ENCODE assay signal across 23 cellular contexts in genomic region chr2:64910972-64911433, GRCh38.
A peak's percentile ranks its signal among the peaks of the same experiment; 100 is the strongest.
DNase-seq lines count a peak whose midpoint lies in the region; ATAC-seq, FAIRE-seq and TF ChIP-seq lines count a peak whose summit lies in the region.
"Had no signal": no experiment of that assay in that cellular context is flagged by ENCODE, and none has a peak within 500 bp of the region (broad histone marks: within the 10 kb centered on the region; RNA-seq: fewer than 3 reads in every experiment).

No MANE protein-coding gene starts in this region.

- TF ChIP-seq EP300 in GM12878 (IDR thresholded peaks at IDR 0.05; ENCODE audit: borderline replicate concordance in 1 of 2, control insufficient read depth in 1 of 2, low read depth in 2 of 2, low read length in 2 of 2): no peak

- peak overlapping the region; percentile 28 for H3K27ac Mint-ChIP-seq in activated T-cell treated with anti-CD3 and anti-CD28 coated beads, Interleukin-2, amount 50 U/mL, for 24 hours
- peak overlapping the region; percentile 60 for H3K27ac Mint-ChIP-seq in stimulated activated naive B cell treated with anti-CD40 and anti-IgM and Interleukin-4, amounts not matched to agents 10 μg/mL and 1 μg/mL and 100 μg/mL, for 72 hours
- H3K27ac Mint-ChIP-seq: activated naive CD8-positive, alpha-beta T cell treated with anti-CD3 and anti-CD28 coated beads, Interleukin-2, amount 10 ng/mL, durations not matched to agents 7 days and 5 days; brain; CD4-positive, CD25-positive, alpha-beta regulatory T cell; GM23338; mesothelial cell of epicardium; T-helper 1 cell treated with Interleukin-12 subunit alpha and Interleukin-12 subunit beta and Interleukin-4 antibody, amounts not matched to agents 30 μg/mL and 1 μg/mL, for 36 hours; WTC11 had no signal

- SMC1A ChIA-PET in GM12878 (lab: Charles Lee; ENCODE audit: uncharacterized antibody, unreplicated experiment): interaction anchor here (0.6 to 5.9 kb wide), 2 partner anchors 12 to 143 kb away, joined by 4 to 36 read pairs; partner anchors contain the start of gene CEP68

- no peaks in the 10 kb centered on the region for H3K9me2 ChIP-seq in Karpas-422 (replicated peaks; ENCODE audit: insufficient read depth, low read length)

- TF ChIP-seq CTCF in GM12878 (IDR thresholded peaks at IDR 0.05 in 2 of 3, conservative IDR thresholded peaks at IDR 0.05 in 1 of 3; ENCODE audit: control insufficient read depth in 2 of 3, extremely low read depth in 1 of 3, insufficient read depth in 1 of 3, low read depth in 3 of 3, low read length in 3 of 3): no peak

- RAD21 ChIA-PET in GM12878 (lab: Charles Lee; ENCODE audit: unreplicated experiment): no interaction called here

- H2AFZ ChIP-seq in Karpas-422 (ENCODE audit: low read length) (no peak overlapping the region), GM12878 (ENCODE audit: control insufficient read depth, low read depth, low read length) (no peak overlapping the region)
- H2AFZ ChIP-seq: GM23338 had no signal

- POLR2A ChIA-PET in GM12878 (lab: Charles Lee): no interaction called here

- TF ChIP-seq POLR2A in GM12878 (IDR thresholded peaks at IDR 0.05; ENCODE audit: low read depth, low read length): no peak

- H3K4me2 ChIP-seq in Karpas-422 (ENCODE audit: low read depth, low read length, poor library complexity, severe bottlenecking): no peak overlapping the region
- H3K4me2 ChIP-seq in GM12878 (ENCODE audit: control insufficient read depth, insufficient read depth): no peak overlapping the region
- H3K4me2 ChIP-seq: GM23338 had no signal

- H3K36me3 ChIP-seq in Karpas-422 (ENCODE audit: insufficient read depth, low read length) (0 out of 2 replicates have a peak, but pooled peaks cover 3% of the 10 kb centered on the region), GM12878 (ENCODE audit: control insufficient read depth in 2 of 2, insufficient read depth in 2 of 2, low read length in 1 of 2) (peaks cover 0 to 1% of the 10 kb centered on the region in 2 experiments; a peak in 1 of 4 replicates)
- H3K36me3 ChIP-seq: upper lobe of left lung had no signal

- CTCF ChIA-PET in GM12878 (lab: Yijun Ruan, JAX): no interaction called here

- H3K27me3 Mint-ChIP-seq in activated T-cell treated with anti-CD3 and anti-CD28 coated beads, Interleukin-2, amount 50 U/mL, for 24 hours: no peaks in the 10 kb centered on the region
- H3K27me3 Mint-ChIP-seq in stimulated activated naive B cell treated with anti-CD40 and anti-IgM and Interleukin-4, amounts not matched to agents 10 μg/mL and 1 μg/mL and 100 μg/mL, for 72 hours: no peaks in the 10 kb centered on the region

- H3K4me1 Mint-ChIP-seq in activated T-cell treated with anti-CD3 and anti-CD28 coated beads, Interleukin-2, amount 50 U/mL, for 24 hours (ENCODE audit: low read depth): peaks cover 13% of the 10 kb centered on the region
- peaks cover 52 to 69% of the 10 kb centered on the region in 2 donors for H3K4me1 Mint-ChIP-seq in stimulated activated naive B cell treated with anti-CD40 and anti-IgM and Interleukin-4, amounts not matched to agents 10 μg/mL and 1 μg/mL and 100 μg/mL, for 72 hours

- no peak for TF ChIP-seq RAD21 in GM12878 (IDR thresholded peaks at IDR 0.05; ENCODE audit: insufficient read depth, low read depth, low read length)

- no peak; the same call in 2 of the 3 replicates for ATAC-seq in GM12878
- peak; percentile 60 to 63 for ATAC-seq in stimulated activated naive B cell treated with anti-CD40 and anti-IgM and Interleukin-4, amounts not matched to agents 10 μg/mL and 1 μg/mL and 100 μg/mL, for 72 hours (replicated peaks)
- ATAC-seq in HG02973 (IDR thresholded peaks at IDR 0.05; ENCODE audit: unreplicated experiment): no peak
- ATAC-seq in GM21529 (IDR thresholded peaks at IDR 0.05; ENCODE audit: unreplicated experiment): no peak
- ATAC-seq: GM23338, WTC11 had no signal

- H3K9ac ChIP-seq in Karpas-422 (ENCODE audit: low read length) (no peak overlapping the region), GM12878 (ENCODE audit: control insufficient read depth, insufficient read depth, low read length) (no peak overlapping the region)

- no peak overlapping the region for H3K4me3 Mint-ChIP-seq in activated T-cell treated with anti-CD3 and anti-CD28 coated beads, Interleukin-2, amount 50 U/mL, for 24 hours
- no peak overlapping the region for H3K4me3 Mint-ChIP-seq in stimulated activated naive B cell treated with anti-CD40 and anti-IgM and Interleukin-4, amounts not matched to agents 10 μg/mL and 1 μg/mL and 100 μg/mL, for 72 hours
- H3K4me3 Mint-ChIP-seq: activated naive CD8-positive, alpha-beta T cell treated with anti-CD3 and anti-CD28 coated beads, Interleukin-2, amount 10 ng/mL, durations not matched to agents 7 days and 5 days; brain; CD4-positive, CD25-positive, alpha-beta regulatory T cell; GM23338; mesothelial cell of epicardium; T-helper 1 cell treated with Interleukin-12 subunit alpha and Interleukin-12 subunit beta and Interleukin-4 antibody, amounts not matched to agents 30 μg/mL and 1 μg/mL, for 36 hours; WTC11 had no signal

- no peaks in the 10 kb centered on the region for H3K9me3 Mint-ChIP-seq in activated T-cell treated with anti-CD3 and anti-CD28 coated beads, Interleukin-2, amount 50 U/mL, for 24 hours
- peaks cover 0 to 6% of the 10 kb centered on the region in 2 donors for H3K9me3 Mint-ChIP-seq in stimulated activated naive B cell treated with anti-CD40 and anti-IgM and Interleukin-4, amounts not matched to agents 10 μg/mL and 1 μg/mL and 100 μg/mL, for 72 hours
- H3K9me3 Mint-ChIP-seq: activated naive CD8-positive, alpha-beta T cell treated with anti-CD3 and anti-CD28 coated beads, Interleukin-2, amount 10 ng/mL, durations not matched to agents 7 days and 5 days; brain; mesothelial cell of epicardium; T-helper 1 cell treated with Interleukin-12 subunit alpha and Interleukin-12 subunit beta and Interleukin-4 antibody, amounts not matched to agents 30 μg/mL and 1 μg/mL, for 36 hours; WTC11 had no signal

- peak overlapping the region; percentile 5; the same call in 1 of the 2 replicates for H3K27ac ChIP-seq in Karpas-422 (ENCODE audit: low read length)
- H3K27ac ChIP-seq in GM12878 (ENCODE audit: control insufficient read depth, insufficient read depth): no peak overlapping the region
- H3K27ac ChIP-seq: coronary artery, upper lobe of left lung had no signal

- H3K4me1 ChIP-seq in Karpas-422 (ENCODE audit: low read length) (peaks cover 38% of the 10 kb centered on the region), GM12878 (ENCODE audit: control insufficient read depth, insufficient read depth, low read length) (peaks cover 38% of the 10 kb centered on the region)
- H3K4me1 ChIP-seq: upper lobe of left lung had no signal

- H3K4me3 ChIP-seq in Karpas-422 (ENCODE audit: low read length): no peak overlapping the region
- H3K4me3 ChIP-seq in GM12878: no peak overlapping the region
- H3K4me3 ChIP-seq: coronary artery, GM23338, upper lobe of left lung had no signal

- intact Hi-C loops in GM12878 (cut with micrococcal nuclease; ENCODE audit: unreplicated experiment): loop anchor here (10.0 kb wide), 1 partner anchor 314 kb away; the partner anchor contains the start of gene ACTR2

- in situ Hi-C loops in GM12878 (cut with MboI): loop anchor here (25.0 kb wide), 1 partner anchor 651 kb away; no protein-coding TSS in a partner anchor

- 38% methylated on average over 1 of the region's 1 CpG for WGBS in GM12878 (ENCODE audit: insufficient coverage, insufficient replicate concordance, low lambda C conversion rate, missing lambda C conversion rate)

- no peak for FAIRE-seq in GM12878 (lab: Jason Lieb, UNC)

- no peaks in the 10 kb centered on the region for H3K36me3 Mint-ChIP-seq in activated T-cell treated with anti-CD3 and anti-CD28 coated beads, Interleukin-2, amount 50 U/mL, for 24 hours (ENCODE audit: low read depth)
- H3K36me3 Mint-ChIP-seq in stimulated activated naive B cell treated with anti-CD40 and anti-IgM and Interleukin-4, amounts not matched to agents 10 μg/mL and 1 μg/mL and 100 μg/mL, for 72 hours: peaks cover 28 to 48% of the 10 kb centered on the region in 2 donors
- H3K36me3 Mint-ChIP-seq: activated naive CD8-positive, alpha-beta T cell treated with anti-CD3 and anti-CD28 coated beads, Interleukin-2, amount 10 ng/mL, durations not matched to agents 7 days and 5 days; brain; CD4-positive, CD25-positive, alpha-beta regulatory T cell; mesothelial cell of epicardium; WTC11 had no signal

- H3K27me3 ChIP-seq in Karpas-422 (ENCODE audit: low read length) (no peaks in the 10 kb centered on the region), GM12878 (replicated peaks in 1 of 2; ENCODE audit: control insufficient read depth in 2 of 2, insufficient read depth in 2 of 2, low read length in 1 of 2) (no peaks in the 10 kb centered on the region)
- H3K27me3 ChIP-seq: upper lobe of left lung had no signal

- DNase-seq in activated T-cell treated with anti-CD3 and anti-CD28 coated beads, Interleukin-2, amount 50 U/mL, for 24 hours: no peak
- DNase-seq in activated T-cell treated with anti-CD3 and anti-CD28 coated beads, Interleukin-2, amount 50 U/mL, for 1 hour: no peak
- DNase-seq in Karpas-422: no peak
- no peak for DNase-seq in GM12878 (ENCODE audit: low read depth, low spot score)
- DNase-seq in stimulated activated naive B cell treated with anti-CD40 and anti-IgM and Interleukin-4, amounts not matched to agents 10 μg/mL and 1 μg/mL and 100 μg/mL, for 72 hours: no peak
- DNase-seq in medulla oblongata (ENCODE audit: extremely low spot score): no peak
- DNase-seq: activated naive CD8-positive, alpha-beta T cell treated with anti-CD3 and anti-CD28 coated beads, Interleukin-2, amount 10 ng/mL, durations not matched to agents 7 days and 5 days; CD4-positive, CD25-positive, alpha-beta regulatory T cell; foreskin melanocyte; IMR-90; NCI-H1048; NCI-H2029 treated with DMSO at 0.1 percent for 48 hours; NCI-H446 treated with DMSO at 0.1 percent for 48 hours; stimulated activated naive CD4-positive, alpha-beta T cell; upper lobe of left lung had no signal

- H3K79me2 ChIP-seq in Karpas-422 (ENCODE audit: low read length): no peaks in the 10 kb centered on the region
- peaks cover 44% of the 10 kb centered on the region for H3K79me2 ChIP-seq in GM12878 (ENCODE audit: control insufficient read depth, insufficient read depth, low read length)

- H3K9me3 ChIP-seq in Karpas-422 (ENCODE audit: low read length) (no peaks in the 10 kb centered on the region), GM12878 (replicated peaks; ENCODE audit: control insufficient read depth, insufficient read depth, low read length) (no peaks in the 10 kb centered on the region; the same call in 2 of the 3 replicates)
- H3K9me3 ChIP-seq: upper lobe of left lung had no signal

- BruUV-seq in GM12878 (replicated peaks; lab: Mats Ljungman, UMichigan): no TSS peak

- no peaks in the 10 kb centered on the region for H4K20me1 ChIP-seq in Karpas-422 (ENCODE audit: insufficient read depth, low read depth, low read length)
- H4K20me1 ChIP-seq in GM12878 (ENCODE audit: control insufficient read depth, insufficient read depth): no peaks in the 10 kb centered on the region

TF ChIP-seq in GM12878, 131 proteins besides CTCF, POLR2A, EP300 and RAD21 (continues in another document):
- TF ChIP-seq HDAC6 (IDR thresholded peaks at IDR 0.05; ENCODE audit: unreplicated experiment) (no peak), ZNF207 (IDR thresholded peaks at IDR 0.05; ENCODE audit: borderline replicate concordance) (no peak), CREM (IDR thresholded peaks at IDR 0.05; ENCODE audit: low read depth) (peak; percentile 23; the same call in 1 of the 2 replicates), NBN (IDR thresholded peaks at IDR 0.05) (no peak)

Comparison
In these comparisons a context has a peak if more than half of its experiments do, and no peak if none do; other contexts are left out.
1. ATAC-seq: peak in stimulated activated naive B cell treated with anti-CD40 and anti-IgM and Interleukin-4, amounts not matched to agents 10 μg/mL and 1 μg/mL and 100 μg/mL, for 72 hours (2 of 2); none in GM12878 (single experiment), HG02973 (single experiment) and GM21529 (single experiment).